11 cellular contexts compared by ENCODE assay signal in the genomic region with DNA sequence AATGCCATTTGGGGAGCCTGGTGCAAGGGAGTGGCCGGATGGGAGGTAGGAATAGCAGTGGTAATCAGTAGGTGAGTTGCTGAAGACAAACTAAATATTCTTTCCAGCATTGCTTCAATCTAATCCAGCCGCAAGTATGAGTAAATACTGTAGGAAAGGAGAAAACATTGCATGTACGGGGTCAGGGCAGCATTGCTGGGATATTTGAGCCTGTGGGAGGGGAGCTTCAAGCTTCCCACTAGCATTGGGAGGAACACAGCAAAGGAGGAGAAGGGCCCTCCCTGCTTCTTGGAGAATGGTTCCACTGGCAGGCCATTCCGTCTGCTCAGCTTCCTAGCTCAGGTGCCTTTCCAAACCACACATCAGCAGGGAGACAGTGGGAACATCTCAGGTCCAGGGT. TPM values are rescaled to one million over a fixed set of nuclear protein-coding genes. Genes with fewer than 3 reads are reported as not detected.
A peak's percentile ranks its signal among the peaks of the same experiment; 100 is the strongest.
DNase-seq lines count a peak whose midpoint lies in the region; ATAC-seq and TF ChIP-seq lines count a peak whose summit lies in the region.
"Had no signal": no experiment of that assay in that cellular context is flagged by ENCODE, and none has a peak within 500 bp of the region (broad histone marks: within the 10 kb centered on the region; RNA-seq: fewer than 3 reads in every experiment).

No MANE protein-coding gene starts in this region.

- H3K27me3 Mint-ChIP-seq in activated CD4-positive, alpha-beta T cell treated with anti-CD3 and anti-CD28 coated beads, Interleukin-2, amount 10 ng/mL, durations not matched to agents 7 days and 5 days, result no peaks in the 10 kb centered on the region
- H3K27me3 Mint-ChIP-seq in brain, result no peaks in the 10 kb centered on the region
- H3K27me3 Mint-ChIP-seq: IgD-negative memory B cell had no signal

- H2AK5ac ChIP-seq in mesenchymal stem cell (ENCODE audit: low read length, severe bottlenecking), result peak overlapping the region; percentile 89

- peak overlapping the region; percentile 88 for H3K27ac Mint-ChIP-seq in activated CD4-positive, alpha-beta T cell treated with anti-CD3 and anti-CD28 coated beads, Interleukin-2, amount 10 ng/mL, durations not matched to agents 7 days and 5 days
- peak overlapping the region in 3 of 5 experiments; percentile 85 to 98 (median 96) for H3K27ac Mint-ChIP-seq in brain

- no peak for DNase-seq in activated CD4-positive, alpha-beta T cell treated with anti-CD3 and anti-CD28 coated beads, Interleukin-2, amount 10 ng/mL, durations not matched to agents 7 days and 5 days
- no peak for DNase-seq in activated CD4-positive, alpha-beta T cell treated with anti-CD3 and anti-CD28 coated beads, Interleukin-2, amount 50 U/mL, for 1 hour
- DNase-seq in mesenchymal stem cell (peak; percentile 80), transverse colon (no peak), activated gamma-delta T cell (lab: John Stamatoyannopoulos, UW) (no peak)
- DNase-seq: ACHN had no signal

- H3K36me3 ChIP-seq in mesenchymal stem cell (ENCODE audit: control insufficient read depth in 1 of 2, insufficient read depth in 2 of 2, low read depth in 1 of 2, low read length in 2 of 2) (peaks cover 40 to 52% of the 10 kb centered on the region in 2 experiments), transverse colon (no peaks in the 10 kb centered on the region)
- H3K36me3 ChIP-seq: neutrophil had no signal

- H3K79me1 ChIP-seq in mesenchymal stem cell (replicated peaks; ENCODE audit: low read length, poor library complexity, severe bottlenecking), result no peaks in the 10 kb centered on the region

- peak overlapping the region in 1 of 2 experiments; percentile 93 for H3K14ac ChIP-seq in mesenchymal stem cell (ENCODE audit: low read length in 2 of 2)

- H2BK12ac ChIP-seq in mesenchymal stem cell (ENCODE audit: low read length in 2 of 2), result peak overlapping the region; percentile 96 to 97

- intact Hi-C loops in transverse colon (cut with DNase I; ENCODE audit: low total_unique reads), result no loop called here

- peak overlapping the region; percentile 72 for H3K4me3 Mint-ChIP-seq in activated CD4-positive, alpha-beta T cell treated with anti-CD3 and anti-CD28 coated beads, Interleukin-2, amount 10 ng/mL, durations not matched to agents 7 days and 5 days
- peak overlapping the region in 1 of 5 experiments; percentile 23 for H3K4me3 Mint-ChIP-seq in brain

- H3K9me3 ChIP-seq in mesenchymal stem cell (ENCODE audit: control insufficient read depth, low read length) (no peaks in the 10 kb centered on the region), transverse colon (no peaks in the 10 kb centered on the region)
- H3K9me3 ChIP-seq: neutrophil had no signal

- H4K91ac ChIP-seq in mesenchymal stem cell (ENCODE audit: low read length), result peak overlapping the region; percentile 95

- H3K27me3 ChIP-seq in mesenchymal stem cell (ENCODE audit: control insufficient read depth in 1 of 2, insufficient read depth in 1 of 2, low read length in 2 of 2) (no peaks in the 10 kb centered on the region), transverse colon (no peaks in the 10 kb centered on the region)
- H3K27me3 ChIP-seq: neutrophil had no signal

- peaks cover 78% of the 10 kb centered on the region for H3K4me1 Mint-ChIP-seq in activated CD4-positive, alpha-beta T cell treated with anti-CD3 and anti-CD28 coated beads, Interleukin-2, amount 10 ng/mL, durations not matched to agents 7 days and 5 days
- H3K4me1 Mint-ChIP-seq in brain, result peaks cover 60% of the 10 kb centered on the region

- POLR2A ChIA-PET in activated CD4-positive, alpha-beta T cell treated with anti-CD3 and anti-CD28 coated beads, Interleukin-2, amount 10 ng/mL, durations not matched to agents 7 days and 5 days (lab: Charles Lee), result no interaction called here

- CTCF ChIA-PET in activated CD4-positive, alpha-beta T cell treated with anti-CD3 and anti-CD28 coated beads, Interleukin-2, amount 10 ng/mL, durations not matched to agents 7 days and 5 days (lab: Charles Lee), result interaction anchor here (0.6 to 3.0 kb wide), 6 partner anchors 10 to 34 kb away, joined by 3 to 13 read pairs (median 9); partner anchors contain the start of gene CAPN2

- TF ChIP-seq POLR2A in transverse colon (IDR thresholded peaks at IDR 0.05), result no peak

- peak overlapping the region; percentile 89 to 96 for H3K4ac ChIP-seq in mesenchymal stem cell (ENCODE audit: low read depth in 1 of 2, low read length in 2 of 2)

- peak overlapping the region; percentile 82 for H3K27ac ChIP-seq in mesenchymal stem cell (ENCODE audit: low read length, poor library complexity, severe bottlenecking)
- H3K27ac ChIP-seq in transverse colon, result peak overlapping the region in 3 of 4 donors; percentile 67 to 72 (median 72)
- H3K27ac ChIP-seq: neutrophil had no signal

- no peak overlapping the region for H2AFZ ChIP-seq in mesenchymal stem cell (ENCODE audit: low read depth, low read length)

- H2BK5ac ChIP-seq in mesenchymal stem cell (ENCODE audit: low read depth, low read length, poor library complexity, severe bottlenecking), result peak overlapping the region; percentile 34

- peak overlapping the region; percentile 84 for H2BK15ac ChIP-seq in mesenchymal stem cell (ENCODE audit: low read depth, poor library complexity, severe bottlenecking)

- H3K9me3 Mint-ChIP-seq in activated CD4-positive, alpha-beta T cell treated with anti-CD3 and anti-CD28 coated beads, Interleukin-2, amount 10 ng/mL, durations not matched to agents 7 days and 5 days, result no peaks in the 10 kb centered on the region
- no peaks in the 10 kb centered on the region for H3K9me3 Mint-ChIP-seq in brain
- H3K9me3 Mint-ChIP-seq: IgD-negative memory B cell had no signal

- H3K36me3 Mint-ChIP-seq in activated CD4-positive, alpha-beta T cell treated with anti-CD3 and anti-CD28 coated beads, Interleukin-2, amount 10 ng/mL, durations not matched to agents 7 days and 5 days (ENCODE audit: low read depth), result peaks cover 88% of the 10 kb centered on the region
- H3K36me3 Mint-ChIP-seq in brain, result peaks cover 54% of the 10 kb centered on the region

- peak overlapping the region; percentile 85 for H4K8ac ChIP-seq in mesenchymal stem cell (ENCODE audit: low read length)

- H3K18ac ChIP-seq in mesenchymal stem cell (ENCODE audit: low read depth in 1 of 2, low read length in 2 of 2), result peak overlapping the region; percentile 91 to 93

- no peak overlapping the region for H3K23ac ChIP-seq in mesenchymal stem cell (ENCODE audit: low read length in 2 of 2)

- ATAC-seq in HG03521 (IDR thresholded peaks at IDR 0.05; ENCODE audit: unreplicated experiment) (no peak), GM21737 (IDR thresholded peaks at IDR 0.05; ENCODE audit: unreplicated experiment) (no peak)

- no peak for TF ChIP-seq EP300 in transverse colon (IDR thresholded peaks at IDR 0.05; ENCODE audit: low read depth)

- peak overlapping the region in 1 of 2 experiments; percentile 55 for H3K4me3 ChIP-seq in mesenchymal stem cell (ENCODE audit: insufficient read depth in 1 of 2, low read depth in 1 of 2, low read length in 2 of 2)
- H3K4me3 ChIP-seq in transverse colon, result no peak overlapping the region

- in situ Hi-C loops in transverse colon (cut with MboI; ENCODE audit: low pct_ligation_motif_present in 1 of 4, low pct_unique_long_range_greater_than_20kb in 1 of 4, low sequenced_read_pairs in 3 of 4), result no loop called here

- peak overlapping the region; percentile 94 for H2BK120ac ChIP-seq in mesenchymal stem cell (ENCODE audit: low read depth, low read length)

- peak overlapping the region; percentile 86 for H3K9ac ChIP-seq in mesenchymal stem cell (ENCODE audit: low read length)

- H3K4me1 ChIP-seq in mesenchymal stem cell (ENCODE audit: control insufficient read depth, insufficient read depth, low read depth, low read length), result peaks cover 35% of the 10 kb centered on the region
- peaks cover 15 to 58% (median 43%) of the 10 kb centered on the region in 4 donors for H3K4me1 ChIP-seq in transverse colon

- H3K4me2 ChIP-seq in mesenchymal stem cell (ENCODE audit: low read length, poor library complexity, severe bottlenecking), result peak overlapping the region; percentile 7

- 67% methylated on average over 3 of the region's 4 CpGs for WGBS in mesenchymal stem cell
- 85 to 100% methylated on average over 2 to 4 of the region's 4 CpGs for WGBS in transverse colon (ENCODE audit: low coverage in 1 of 2), 2 donors

- no peak for TF ChIP-seq CTCF in brain (conservative IDR thresholded peaks at IDR 0.05)
- no peak for TF ChIP-seq CTCF in transverse colon (IDR thresholded peaks at IDR 0.05)

RNA-seq across cellular contexts. Expression of gene CAPN2, which starts 15.2 kb away (rescaled TPM):
- total RNA-seq in activated CD4-positive, alpha-beta T cell treated with anti-CD3 and anti-CD28 coated beads, Interleukin-2, amount 10 ng/mL, durations not matched to agents 7 days and 5 days, result 100 to 1,000 TPM; 206 to 207 TPM
- polyA plus RNA-seq in brain (ENCODE audit: insufficient read depth, low read depth, low replicate concordance), result 69.0 TPM
- 247 TPM for polyA plus RNA-seq in mesenchymal stem cell (2013, experiment 1 of 2)
- polyA plus RNA-seq in mesenchymal stem cell (2013, experiment 2 of 2), result 249 TPM
- 100 to 1,000 TPM; 193 to 505 (median 387) TPM for total RNA-seq in transverse colon
